Comparison of ENCODE assay signal across 8 cellular contexts in the genomic region with DNA sequence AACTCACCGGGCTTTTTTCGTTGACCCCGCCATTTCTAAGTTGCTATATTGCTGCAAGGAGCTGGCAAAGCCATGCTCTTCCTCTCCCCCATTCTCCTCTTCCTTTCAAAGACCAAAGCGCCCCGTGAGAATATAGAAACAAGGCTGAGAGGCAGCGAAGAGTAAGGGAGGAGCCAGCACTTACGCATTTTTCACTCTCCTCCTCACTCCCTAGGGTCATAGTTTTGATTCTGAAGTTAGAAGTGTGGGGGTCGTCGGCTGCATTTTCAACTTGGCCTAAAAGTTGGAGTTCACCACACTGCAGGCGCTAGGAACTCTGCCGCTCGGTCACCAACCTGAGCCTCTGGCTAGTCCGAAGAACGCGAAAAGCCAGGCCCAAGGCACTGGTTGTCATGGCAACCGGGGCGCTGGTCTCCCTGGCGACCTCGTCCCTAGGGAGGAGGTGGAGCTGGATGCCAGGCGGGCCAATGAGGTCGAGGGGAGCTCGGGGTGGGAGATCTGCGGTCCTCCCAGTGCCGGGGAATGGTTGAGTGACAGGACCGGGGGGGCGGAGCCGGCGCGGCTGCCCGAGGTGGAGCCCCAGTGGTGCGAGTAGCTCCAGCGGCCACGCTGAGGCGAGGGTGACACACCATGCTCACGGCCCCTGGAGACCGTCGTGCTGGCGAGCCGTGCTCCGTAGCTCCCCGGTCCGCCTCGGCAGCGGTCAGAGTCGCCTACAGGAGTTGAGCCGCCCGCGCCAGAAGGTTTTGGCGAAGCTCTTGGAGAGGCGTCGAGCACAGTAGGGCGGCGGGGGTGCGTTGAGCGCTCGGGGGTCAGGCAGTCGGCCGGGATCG. TPM values are rescaled to one million over a fixed set of nuclear protein-coding genes. Genes with fewer than 3 reads are reported as not detected.
DNase-seq lines count a peak whose midpoint lies in the region; ATAC-seq and TF ChIP-seq lines count a peak whose summit lies in the region.

A gene with protein sequence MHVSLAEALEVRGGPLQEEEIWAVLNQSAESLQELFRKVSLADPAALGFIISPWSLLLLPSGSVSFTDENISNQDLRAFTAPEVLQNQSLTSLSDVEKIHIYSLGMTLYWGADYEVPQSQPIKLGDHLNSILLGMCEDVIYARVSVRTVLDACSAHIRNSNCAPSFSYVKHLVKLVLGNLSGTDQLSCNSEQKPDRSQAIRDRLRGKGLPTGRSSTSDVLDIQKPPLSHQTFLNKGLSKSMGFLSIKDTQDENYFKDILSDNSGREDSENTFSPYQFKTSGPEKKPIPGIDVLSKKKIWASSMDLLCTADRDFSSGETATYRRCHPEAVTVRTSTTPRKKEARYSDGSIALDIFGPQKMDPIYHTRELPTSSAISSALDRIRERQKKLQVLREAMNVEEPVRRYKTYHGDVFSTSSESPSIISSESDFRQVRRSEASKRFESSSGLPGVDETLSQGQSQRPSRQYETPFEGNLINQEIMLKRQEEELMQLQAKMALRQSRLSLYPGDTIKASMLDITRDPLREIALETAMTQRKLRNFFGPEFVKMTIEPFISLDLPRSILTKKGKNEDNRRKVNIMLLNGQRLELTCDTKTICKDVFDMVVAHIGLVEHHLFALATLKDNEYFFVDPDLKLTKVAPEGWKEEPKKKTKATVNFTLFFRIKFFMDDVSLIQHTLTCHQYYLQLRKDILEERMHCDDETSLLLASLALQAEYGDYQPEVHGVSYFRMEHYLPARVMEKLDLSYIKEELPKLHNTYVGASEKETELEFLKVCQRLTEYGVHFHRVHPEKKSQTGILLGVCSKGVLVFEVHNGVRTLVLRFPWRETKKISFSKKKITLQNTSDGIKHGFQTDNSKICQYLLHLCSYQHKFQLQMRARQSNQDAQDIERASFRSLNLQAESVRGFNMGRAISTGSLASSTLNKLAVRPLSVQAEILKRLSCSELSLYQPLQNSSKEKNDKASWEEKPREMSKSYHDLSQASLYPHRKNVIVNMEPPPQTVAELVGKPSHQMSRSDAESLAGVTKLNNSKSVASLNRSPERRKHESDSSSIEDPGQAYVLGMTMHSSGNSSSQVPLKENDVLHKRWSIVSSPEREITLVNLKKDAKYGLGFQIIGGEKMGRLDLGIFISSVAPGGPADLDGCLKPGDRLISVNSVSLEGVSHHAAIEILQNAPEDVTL (N-terminal part only) (plus strand): TSS at position 590 of the 833 bp plus-strand sequence. CDS start 40,942 bp downstream, outside the sequence.

- H3K4me3 ChIP-seq in lung: peak within 1 kb of the TSS; percentile 76

- no peaks in the 10 kb centered on the region for H3K36me3 Mint-ChIP-seq in activated CD8-positive, alpha-beta T cell treated with anti-CD3 and anti-CD28 coated beads for 36 hours (ENCODE audit: low read depth)
- H3K36me3 Mint-ChIP-seq in effector memory CD8-positive, alpha-beta T cell (ENCODE audit: insufficient read depth): peaks cover 11% of the 10 kb centered on the region

- CTCF ChIA-PET in activated CD8-positive, alpha-beta T cell treated with anti-CD3 and anti-CD28 coated beads for 36 hours (lab: Charles Lee): interaction anchor here (0.8 to 1.2 kb wide), 4 partner anchors 71 to 236 kb away, joined by 3 to 4 read pairs (median 4); no protein-coding TSS in a partner anchor

- no peak for TF ChIP-seq CTCF in activated CD8-positive, alpha-beta T cell treated with anti-CD3 and anti-CD28 coated beads for 36 hours (IDR thresholded peaks at IDR 0.05)
- no peak for TF ChIP-seq CTCF in lung (IDR thresholded peaks at IDR 0.05; ENCODE audit: control extremely low read depth, extremely low read depth)

- H3K4me3 Mint-ChIP-seq in activated CD8-positive, alpha-beta T cell treated with anti-CD3 and anti-CD28 coated beads for 36 hours: peak within 1 kb of the TSS; percentile 64
- peak within 1 kb of the TSS; percentile 61 to 89 for H3K4me3 Mint-ChIP-seq in effector memory CD8-positive, alpha-beta T cell

- no peaks in the 10 kb centered on the region for H3K27me3 ChIP-seq in lung (ENCODE audit: control insufficient read depth, insufficient read depth)

- no peaks in the 10 kb centered on the region for H3K36me3 ChIP-seq in lung (ENCODE audit: control insufficient read depth in 2 of 2, insufficient read depth in 2 of 2, low read length in 2 of 2)

- peaks cover 14% of the 10 kb centered on the region for H3K4me1 Mint-ChIP-seq in activated CD8-positive, alpha-beta T cell treated with anti-CD3 and anti-CD28 coated beads for 36 hours (ENCODE audit: low read depth)
- H3K4me1 Mint-ChIP-seq in effector memory CD8-positive, alpha-beta T cell (ENCODE audit: low read depth in 2 of 2): peaks cover 5 to 9% of the 10 kb centered on the region in 2 donors

- intact Hi-C loops in activated CD8-positive, alpha-beta T cell treated with anti-CD3 and anti-CD28 coated beads for 36 hours (cut with micrococcal nuclease): no loop called here

- peak within 1 kb of the TSS; percentile 10 to 96 for H3K27ac ChIP-seq in lung (ENCODE audit: low read depth in 1 of 2, low read length in 1 of 2)

- WGBS in lung, 2 donors: 1 to 2% methylated on average over 55 to 59 of the region's 59 CpGs

- H3K27ac Mint-ChIP-seq in activated CD8-positive, alpha-beta T cell treated with anti-CD3 and anti-CD28 coated beads for 36 hours: no peak within 1 kb of the TSS
- H3K27ac Mint-ChIP-seq in effector memory CD8-positive, alpha-beta T cell: peak within 1 kb of the TSS in 1 of 2 donors; percentile 86

- TF ChIP-seq POLR2A in GM19099 (IDR thresholded peaks at IDR 0.05; ENCODE audit: extremely low read depth, insufficient read length, low read depth): peak; percentile 59

- POLR2A ChIA-PET in activated CD8-positive, alpha-beta T cell treated with anti-CD3 and anti-CD28 coated beads for 36 hours (lab: Charles Lee): interaction anchor here (0.6 kb wide), 1 partner anchor 14 kb away, joined by 3 read pairs; no protein-coding TSS in a partner anchor

- peaks cover 40% of the 10 kb centered on the region for H3K27me3 Mint-ChIP-seq in activated CD8-positive, alpha-beta T cell treated with anti-CD3 and anti-CD28 coated beads for 36 hours
- peaks cover 20 to 21% of the 10 kb centered on the region in 2 donors for H3K27me3 Mint-ChIP-seq in effector memory CD8-positive, alpha-beta T cell

- no peaks in the 10 kb centered on the region for H3K9me3 Mint-ChIP-seq in activated CD8-positive, alpha-beta T cell treated with anti-CD3 and anti-CD28 coated beads for 36 hours
- peaks cover 0 to 3% of the 10 kb centered on the region in 2 donors for H3K9me3 Mint-ChIP-seq in effector memory CD8-positive, alpha-beta T cell

- peaks cover 0 to 8% of the 10 kb centered on the region in 2 donors for H3K4me1 ChIP-seq in lung (ENCODE audit: control insufficient read depth in 2 of 2, insufficient read depth in 2 of 2, low read length in 2 of 2)

- peak; percentile 97 for DNase-seq in AG20443 (ENCODE audit: low spot score)
- peak; percentile 93 to 97 for DNase-seq in NCI-H526 (lab: John Stamatoyannopoulos, UW)
- peak; percentile 71 for DNase-seq in activated CD8-positive, alpha-beta T cell treated with anti-CD3 and anti-CD28 coated beads for 36 hours
- DNase-seq in effector memory CD8-positive, alpha-beta T cell: peak; percentile 0 to 70 (median 69)
- DNase-seq in lung (ENCODE audit: low spot score): peak; percentile 98
- DNase-seq in stimulated activated CD4-positive, alpha-beta T cell treated with anti-CD3 and anti-CD28 coated beads, Interleukin-4, amount 100 ng/mL, for 48 hours (ENCODE audit: low read depth in 2 of 2): peak; percentile 44 to 69

- peak; percentile 98 for ATAC-seq in HG03354 (IDR thresholded peaks at IDR 0.05; ENCODE audit: poor library complexity, severe bottlenecking, unreplicated experiment)
- ATAC-seq in activated CD8-positive, alpha-beta T cell treated with anti-CD3 and anti-CD28 coated beads for 36 hours: peak; percentile 91
- ATAC-seq in effector memory CD8-positive, alpha-beta T cell (replicated peaks): peak; percentile 88
- ATAC-seq in lung (ENCODE audit: insufficient read depth, low FRiP score): peak; percentile 95

- peaks cover 0 to 2% of the 10 kb centered on the region in 2 donors for H3K9me3 ChIP-seq in lung (ENCODE audit: control insufficient read depth in 2 of 2, insufficient read depth in 1 of 2, low read length in 1 of 2)

RNA-seq across cellular contexts. Expression of the gene that starts here (rescaled TPM):
- under 1 TPM; 0.27 to 0.38 TPM for total RNA-seq in activated CD8-positive, alpha-beta T cell treated with anti-CD3 and anti-CD28 coated beads for 36 hours
- total RNA-seq in lung: 10 to 100 TPM; 79.8 to 95.0 TPM
- polyA plus RNA-seq in lung: 10 to 100 TPM in 1 of 2 donors, 1 to 10 TPM in 1; 8.3 to 16.1 TPM

Comparison
In these comparisons a context has a peak if more than half of its experiments do, and no peak if none do; other contexts are left out.
1. Peak in every context shown above with its lines: DNase-seq, ATAC-seq, H3K4me3 ChIP-seq and H3K27ac ChIP-seq.
2. RNA of the gene that starts here (total RNA-seq): 79.8 to 95.0 TPM in lung; 0.27 to 0.38 TPM in activated CD8-positive, alpha-beta T cell treated with anti-CD3 and anti-CD28 coated beads for 36 hours; every median in the first group is over 10 times any median in the second.
3. Peak in DNase-seq and ATAC-seq in activated CD8-positive, alpha-beta T cell treated with anti-CD3 and anti-CD28 coated beads for 36 hours; RNA of the gene not detected or under 1 TPM.